Comparison of ENCODE assay signal across 9 cellular contexts in genomic region chr19:40922185-40923160, GRCh38. TPM values are rescaled to one million over a fixed set of nuclear protein-coding genes. Genes with fewer than 3 reads are reported as not detected.
A peak's percentile ranks its signal among the peaks of the same experiment; 100 is the strongest.
DNase-seq lines count a peak whose midpoint lies in the region; FAIRE-seq and TF ChIP-seq lines count a peak whose summit lies in the region.
"Not testable (repeated sequence)": the region's sequence is repeated elsewhere in the genome, so short reads cannot be mapped to it uniquely, and the experiment has no call there.
"Had no signal": no experiment of that assay in that cellular context is flagged by ENCODE, and none has a peak within 500 bp of the region (broad histone marks: within the 10 kb centered on the region; RNA-seq: fewer than 3 reads in every experiment).

No MANE protein-coding gene starts in this region.

- not testable (repeated sequence) for H3K9me3 ChIP-seq in HUES48 (ENCODE audit: control insufficient read depth, insufficient read depth, low read length); liver (ENCODE audit: control insufficient read depth in 4 of 4, low read length in 3 of 4); small intestine (ENCODE audit: control insufficient read depth, low read depth); uterus

- FAIRE-seq in small intestine (lab: Jason Lieb, UNC): not testable (repeated sequence)

- not testable (repeated sequence) for H3K9ac ChIP-seq in HUES48 (ENCODE audit: low read depth, low read length); liver (ENCODE audit: low read depth in 1 of 2, low read length in 2 of 2)

- H3K4me3 ChIP-seq in HUES48 (ENCODE audit: low read depth, low read length); fibroblast of pulmonary artery (replicated peaks; ENCODE audit: low read depth, low read length); liver (ENCODE audit: low read depth in 1 of 3, low read length in 3 of 3); small intestine (ENCODE audit: low read depth in 1 of 2, low read length in 2 of 2); uterus: not testable (repeated sequence)

- TF ChIP-seq CTCF in VCaP (conservative IDR thresholded peaks at IDR 0.05); fibroblast of pulmonary artery (IDR thresholded peaks at IDR 0.05; ENCODE audit: low read length, missing control alignments); liver (IDR thresholded peaks at IDR 0.05; ENCODE audit: low read depth, low read length, missing input control); uterus (IDR thresholded peaks at IDR 0.05): not testable (repeated sequence)

- not testable (repeated sequence) for H3K27me3 ChIP-seq in HUES48 (ENCODE audit: control insufficient read depth, insufficient read depth, low read length); liver (ENCODE audit: control insufficient read depth in 4 of 4, insufficient read depth in 4 of 4, low read length in 3 of 4); small intestine (ENCODE audit: control insufficient read depth in 2 of 2, insufficient read depth in 2 of 2, low read length in 2 of 2); uterus

- WGBS in liver: 63% methylated on average over 12 of the region's 12 CpGs
- WGBS in small intestine, 3 donors: 65 to 80% (median 73%) methylated on average over 12 of the region's 12 CpGs

- not testable (repeated sequence) for H3K36me3 ChIP-seq in HUES48 (ENCODE audit: control insufficient read depth, insufficient read depth, low read length); liver (ENCODE audit: control insufficient read depth in 4 of 4, insufficient read depth in 3 of 4, low read depth in 1 of 4, low read length in 3 of 4); small intestine (ENCODE audit: control insufficient read depth in 2 of 2, insufficient read depth in 2 of 2, low read length in 2 of 2); uterus

- intact Hi-C loops in uterus (cut with DNase I; ENCODE audit: low total_unique reads): not testable (repeated sequence)

- peak overlapping the region; percentile 59 for H3K27ac ChIP-seq in HUES48 (ENCODE audit: low read depth, low read length)
- peak overlapping the region; percentile 42 for H3K27ac ChIP-seq in VCaP
- H3K27ac ChIP-seq in liver (ENCODE audit: low read depth in 1 of 2, low read length in 2 of 2): peak overlapping the region; percentile 76 to 88
- H3K27ac ChIP-seq in small intestine (ENCODE audit: low read depth in 1 of 2, low read length in 1 of 2): peak overlapping the region; percentile 42 to 72
- H3K27ac ChIP-seq in uterus: peak overlapping the region; percentile 53 to 67

- TF ChIP-seq RAD21 in liver (IDR thresholded peaks at IDR 0.05): not testable (repeated sequence)

- not testable (repeated sequence) for H3K4me1 ChIP-seq in HUES48 (ENCODE audit: control insufficient read depth, insufficient read depth, low read length); small intestine (ENCODE audit: control insufficient read depth in 2 of 2, insufficient read depth in 1 of 2, low read depth in 1 of 2, low read length in 1 of 2); uterus
- H3K4me1 ChIP-seq in liver (ENCODE audit: control insufficient read depth in 4 of 4, insufficient read depth in 4 of 4, low read length in 3 of 4): peaks cover 10 to 38% (median 24%) of the 10 kb centered on the region in 4 donors

- TF ChIP-seq POLR2A in uterus (IDR thresholded peaks at IDR 0.05): not testable (repeated sequence)

- peak; percentile 16 for DNase-seq in DMS53 (lab: John Stamatoyannopoulos, UW)
- DNase-seq in fibroblast of pulmonary artery (ENCODE audit: low read depth): peak; percentile 60
- DNase-seq in mucosa of gallbladder (ENCODE audit: low spot score): peak; percentile 11
- not testable (repeated sequence) for DNase-seq in small intestine, uterus

RNA-seq across cellular contexts. Expression of gene CYP2A7, which starts 40.4 kb away (rescaled TPM):
- 1 to 10 TPM in 1 of 2 donors, not detected in 1; 7.4 TPM for total RNA-seq in liver
- 10 to 100 TPM in 1 of 2 donors, 1 to 10 TPM in 1; 3.3 to 57.9 TPM for polyA plus RNA-seq in liver
- total RNA-seq in mucosa of gallbladder: 0.72 TPM
- polyA plus RNA-seq in small intestine: under 1 TPM in 1 of 3 donors, not detected in 2; 0.13 TPM
- 1 to 10 TPM in 1 of 4 donors, not detected in 3; 2.3 TPM for total RNA-seq in uterus
- total RNA-seq: CD4-positive, alpha-beta memory T cell had no signal
- polyA plus RNA-seq: CD4-positive, alpha-beta memory T cell had no signal
